In the genomic region with DNA sequence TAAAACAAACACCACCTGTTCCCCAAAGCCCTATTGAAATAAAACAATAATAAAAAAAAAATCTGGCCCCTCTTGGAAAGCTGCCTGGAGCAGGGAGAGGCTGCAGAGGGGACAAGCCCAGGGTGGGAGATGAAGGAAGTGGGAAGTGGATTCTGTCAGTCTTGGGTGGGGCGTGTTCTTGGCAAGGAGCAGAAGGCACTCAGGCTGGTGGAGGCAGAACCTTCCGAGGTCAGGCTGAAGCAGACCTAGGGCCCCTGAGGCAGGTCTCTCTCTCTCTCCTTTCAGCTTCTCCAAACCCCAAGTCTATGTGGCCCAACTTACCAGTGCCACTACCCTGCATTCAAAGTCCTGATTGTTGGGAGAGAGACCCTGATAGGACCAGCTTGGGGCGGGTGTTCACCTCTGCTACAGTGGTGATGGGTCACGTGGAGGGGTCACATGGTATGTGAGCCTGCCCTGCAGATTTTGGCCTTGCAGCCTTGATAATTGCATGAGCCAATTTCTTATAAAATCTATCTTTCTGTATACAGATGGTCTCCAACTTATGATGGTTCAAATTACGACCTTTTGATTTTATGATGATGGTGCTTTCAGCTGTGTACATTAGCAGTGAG, we compare ENCODE assay signal across 17 cellular contexts.
"Had no signal": no experiment of that assay in that cellular context is flagged by ENCODE, and none has a peak within 500 bp of the region (broad histone marks: within the 10 kb centered on the region; RNA-seq: fewer than 3 reads in every experiment).

No MANE protein-coding gene starts in this region.

- H3K4me1 ChIP-seq: body of pancreas, heart right ventricle, lower lobe of right lung, upper lobe of left lung had no signal

- H3K9me3 ChIP-seq: body of pancreas, lower lobe of right lung, upper lobe of left lung had no signal

- H3K4me3 ChIP-seq: body of pancreas, cardiac muscle cell, heart right ventricle, lower lobe of right lung, spleen, upper lobe of left lung had no signal

- DNase-seq: activated CD4-positive, alpha-beta T cell treated with anti-CD3 and anti-CD28 coated beads for 1 hour; activated CD4-positive, alpha-beta T cell treated with anti-CD3 and anti-CD28 coated beads, Interleukin-2, amount 50 U/mL, for 1 hour; activated CD8-positive, alpha-beta T cell treated with anti-CD3 and anti-CD28 coated beads, Interleukin-2, amount 10 ng/mL, durations not matched to agents 7 days and 5 days; activated gamma-delta T cell; anterior cingulate cortex; body of pancreas; heart right ventricle; lower lobe of right lung; natural killer cell; retina; spleen; stimulated activated CD4-positive, alpha-beta T cell treated with anti-CD3 and anti-CD28 coated beads, Interleukin-4, amount 100 ng/mL, for 1 hour; stimulated activated naive CD4-positive, alpha-beta T cell treated with Interleukin-2 at 50 U/mL for 16 hours; upper lobe of left lung had no signal

- ATAC-seq: activated CD8-positive, alpha-beta T cell treated with anti-CD3 and anti-CD28 coated beads, Interleukin-2, amount 10 ng/mL, durations not matched to agents 7 days and 5 days; body of pancreas; heart right ventricle; lower lobe of right lung; natural killer cell had no signal

- H3K27ac ChIP-seq: body of pancreas, cardiac muscle cell, epithelial cell of prostate, heart right ventricle, lower lobe of right lung, spleen, upper lobe of left lung, VCaP had no signal

- H3K27me3 ChIP-seq: body of pancreas, cardiac muscle cell, upper lobe of left lung had no signal

- H3K36me3 ChIP-seq: cardiac muscle cell, heart right ventricle, lower lobe of right lung, spleen, upper lobe of left lung had no signal
